Comparison of ENCODE assay signal across 7 cellular contexts in the genomic region with DNA sequence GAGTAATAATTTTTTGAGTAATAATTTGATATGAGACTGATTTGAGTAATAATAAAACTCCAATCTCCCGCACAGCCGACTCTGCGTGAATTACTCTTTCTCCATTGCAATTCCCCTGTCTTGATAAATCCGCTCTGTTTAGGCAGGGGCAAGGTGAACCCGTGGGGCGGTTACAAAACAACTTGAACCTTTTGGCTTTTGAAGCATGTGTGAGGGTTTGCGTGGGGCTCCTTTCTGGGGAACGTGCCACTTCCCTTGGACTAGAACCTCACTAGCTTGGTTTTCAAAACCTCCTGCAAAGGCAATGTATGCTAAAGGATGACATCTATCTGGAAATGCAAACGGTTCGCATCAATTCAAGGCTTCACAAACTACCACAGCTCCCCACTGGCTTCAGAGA. TPM values are rescaled to one million over a fixed set of nuclear protein-coding genes. Genes with fewer than 3 reads are reported as not detected.
A peak's percentile ranks its signal among the peaks of the same experiment; 100 is the strongest.
DNase-seq lines count a peak whose midpoint lies in the region; ATAC-seq and TF ChIP-seq lines count a peak whose summit lies in the region.

No MANE protein-coding gene starts in this region.

- H3K27ac Mint-ChIP-seq in glutamatergic neuron (ENCODE audit: unreplicated experiment): peak overlapping the region; percentile 99

- H3K36me3 ChIP-seq in HUES6 (ENCODE audit: control insufficient read depth, insufficient read depth, low read length) (no peaks in the 10 kb centered on the region), skeletal muscle tissue (ENCODE audit: control insufficient read depth in 3 of 3, insufficient read depth in 3 of 3, low read length in 3 of 3) (no peaks in the 10 kb centered on the region)

- peaks cover 6% of the 10 kb centered on the region for H3K9me3 Mint-ChIP-seq in glutamatergic neuron (ENCODE audit: unreplicated experiment)

- TF ChIP-seq CTCF in VCaP (conservative IDR thresholded peaks at IDR 0.05): no peak
- TF ChIP-seq CTCF in glutamatergic neuron (IDR thresholded peaks at IDR 0.05; ENCODE audit: partially characterized antibody, unreplicated experiment): no peak

- peak overlapping the region; percentile 94 for H3K4me3 Mint-ChIP-seq in glutamatergic neuron (ENCODE audit: unreplicated experiment)

- H3K27me3 Mint-ChIP-seq in glutamatergic neuron (ENCODE audit: unreplicated experiment): peaks cover 5% of the 10 kb centered on the region

- H3K36me3 Mint-ChIP-seq in glutamatergic neuron (ENCODE audit: unreplicated experiment): no peaks in the 10 kb centered on the region

- H3K4me1 ChIP-seq in HUES6 (ENCODE audit: control insufficient read depth, insufficient read depth, low read length): peaks cover 16% of the 10 kb centered on the region
- H3K4me1 ChIP-seq in skeletal muscle tissue (ENCODE audit: control insufficient read depth in 3 of 3, insufficient read depth in 3 of 3, low read length in 3 of 3): peaks cover 5 to 19% (median 15%) of the 10 kb centered on the region in 3 donors

- ATAC-seq in HG03432 (IDR thresholded peaks at IDR 0.05; ENCODE audit: unreplicated experiment): no peak

- DNase-seq in glutamatergic neuron (no peak), T-helper 9 cell (no peak), SKM-1 treated with dmso at 0.1 percent for 144 hours (lab: John Stamatoyannopoulos, UW; ENCODE audit: unreplicated experiment) (no peak)

- H3K9me3 ChIP-seq in HUES6 (ENCODE audit: control insufficient read depth, insufficient read depth, low read depth, low read length): no peaks in the 10 kb centered on the region
- H3K9me3 ChIP-seq in skeletal muscle tissue (ENCODE audit: control insufficient read depth in 3 of 3, low read length in 3 of 3): no peaks in the 10 kb centered on the region

- H3K27me3 ChIP-seq in HUES6 (ENCODE audit: control insufficient read depth, insufficient read depth, low read length) (peaks cover 19% of the 10 kb centered on the region; the same call in 1 of the 2 replicates), skeletal muscle tissue (ENCODE audit: control insufficient read depth in 3 of 3, insufficient read depth in 3 of 3, low read length in 3 of 3) (no peaks in the 10 kb centered on the region)

- H3K27ac ChIP-seq in HUES6 (ENCODE audit: low read depth, low read length) (no peak overlapping the region), VCaP (peak overlapping the region; percentile 93; the same call in 1 of the 2 replicates), skeletal muscle tissue (ENCODE audit: low read depth, low read length) (peak overlapping the region; percentile 91)

- H3K4me1 Mint-ChIP-seq in glutamatergic neuron (ENCODE audit: low read depth, unreplicated experiment): peaks cover 22% of the 10 kb centered on the region

- H3K9ac ChIP-seq in HUES6 (ENCODE audit: low read length) (no peak overlapping the region), skeletal muscle tissue (ENCODE audit: low read depth in 1 of 3, low read length in 3 of 3) (peak overlapping the region; percentile 86 to 90 (median 86))

- H3K4me3 ChIP-seq in HUES6 (ENCODE audit: low read depth, low read length) (peak overlapping the region; percentile 74), skeletal muscle tissue (ENCODE audit: low read length in 3 of 3) (peak overlapping the region; percentile 84 to 88 (median 85))

RNA-seq across cellular contexts. Expression of a gene that starts 1.5 kb away (rescaled TPM):
- 5.3 TPM for total RNA-seq in glutamatergic neuron (ENCODE audit: unreplicated experiment)
- 16.7 TPM for total RNA-seq in skeletal muscle tissue

RNA-seq across cellular contexts. Expression of a gene that starts 45.7 kb away (rescaled TPM):
- total RNA-seq in glutamatergic neuron (ENCODE audit: unreplicated experiment): not detected
- 8.4 TPM for total RNA-seq in skeletal muscle tissue
